22 cellular contexts compared by ENCODE assay signal in the genomic region with DNA sequence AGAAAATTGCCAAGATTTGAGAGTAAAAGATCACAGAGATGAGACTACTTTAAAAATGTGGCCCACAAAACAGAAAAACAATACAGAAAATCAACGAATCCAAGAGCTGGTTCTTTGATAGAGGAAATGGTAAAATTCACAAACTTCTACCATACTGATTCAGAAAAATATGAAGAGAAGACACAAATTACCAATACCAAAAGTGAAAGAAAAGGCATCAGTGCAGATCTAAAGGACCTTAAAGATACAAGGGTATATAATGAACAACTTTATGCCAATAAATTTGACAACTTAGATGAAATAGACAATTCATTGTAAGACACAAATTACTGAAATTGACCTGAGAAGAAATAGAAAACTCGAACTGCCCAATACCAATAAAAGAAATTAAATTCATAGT. TPM values are rescaled to one million over a fixed set of nuclear protein-coding genes. Genes with fewer than 3 reads are reported as not detected.
"Had no signal": no experiment of that assay in that cellular context is flagged by ENCODE, and none has a peak within 500 bp of the region (broad histone marks: within the 10 kb centered on the region; RNA-seq: fewer than 3 reads in every experiment).

No MANE protein-coding gene starts in this region.

- H3K4me1 Mint-ChIP-seq: activated CD4-positive, alpha-beta T cell treated with anti-CD3 and anti-CD28 coated beads, Interleukin-2, amount 10 ng/mL, durations not matched to agents 24 days and 14 days; activated naive CD4-positive, alpha-beta T cell treated with anti-CD3 and anti-CD28 coated beads, Interleukin-2, amount 10 ng/mL, durations not matched to agents 7 days and 5 days; mesothelial cell of epicardium had no signal

- H3K27ac ChIP-seq: epithelial cell of prostate, heart left ventricle, sigmoid colon, thoracic aorta, vagina had no signal

- H3K4me3 ChIP-seq: heart left ventricle, sigmoid colon, smooth muscle cell, thoracic aorta, vagina had no signal

- DNase-seq: activated CD4-positive, alpha-beta memory T cell treated with anti-CD3 and anti-CD28 coated beads, Interleukin-2, amount 10 ng/mL, durations not matched to agents 7 days and 5 days; activated CD4-positive, alpha-beta T cell treated with anti-CD3 and anti-CD28 coated beads, Interleukin-2, amount 10 ng/mL, durations not matched to agents 24 days and 14 days; activated effector memory CD4-positive, alpha-beta T cell treated with anti-CD3 and anti-CD28 coated beads, Interleukin-2, amount 50 U/mL, for 16 hours; activated naive CD4-positive, alpha-beta T cell treated with anti-CD3 and anti-CD28 coated beads, Interleukin-2, amount 10 ng/mL, durations not matched to agents 7 days and 5 days; activated T-cell treated with anti-CD3 and anti-CD28 coated beads, Interleukin-2, amount 50 U/mL, for 72 hours; amygdala; cortex of kidney; heart left ventricle; left ventricle myocardium superior; mammary epithelial cell; naive thymus-derived CD8-positive, alpha-beta T cell; retina; sigmoid colon; stimulated activated CD4-positive, alpha-beta T cell treated with anti-CD3 and anti-CD28 coated beads, Interleukin-15, amount 100 ng/mL, for 24 hours; stimulated activated naive CD4-positive, alpha-beta T cell treated with Interleukin-2 at 50 U/mL for 16 hours had no signal

- H3K27ac Mint-ChIP-seq: activated CD4-positive, alpha-beta memory T cell treated with anti-CD3 and anti-CD28 coated beads, Interleukin-2, amount 10 ng/mL, durations not matched to agents 7 days and 5 days; activated CD4-positive, alpha-beta T cell treated with anti-CD3 and anti-CD28 coated beads, Interleukin-2, amount 10 ng/mL, durations not matched to agents 24 days and 14 days; activated naive CD4-positive, alpha-beta T cell treated with anti-CD3 and anti-CD28 coated beads, Interleukin-2, amount 10 ng/mL, durations not matched to agents 7 days and 5 days; activated T-cell treated with anti-CD3 and anti-CD28 coated beads, Interleukin-2, amount 50 U/mL, for 72 hours; mesothelial cell of epicardium; naive thymus-derived CD8-positive, alpha-beta T cell; progenitor cell of endocrine pancreas; type B pancreatic cell had no signal

- H3K4me1 ChIP-seq: heart left ventricle, sigmoid colon, vagina had no signal

- H3K4me2 ChIP-seq: smooth muscle cell had no signal

- H3K9me3 ChIP-seq: thoracic aorta, vagina had no signal

- H3K4me3 Mint-ChIP-seq: activated CD4-positive, alpha-beta memory T cell treated with anti-CD3 and anti-CD28 coated beads, Interleukin-2, amount 10 ng/mL, durations not matched to agents 7 days and 5 days; activated CD4-positive, alpha-beta T cell treated with anti-CD3 and anti-CD28 coated beads, Interleukin-2, amount 10 ng/mL, durations not matched to agents 24 days and 14 days; activated naive CD4-positive, alpha-beta T cell treated with anti-CD3 and anti-CD28 coated beads, Interleukin-2, amount 10 ng/mL, durations not matched to agents 7 days and 5 days; mesothelial cell of epicardium; naive thymus-derived CD8-positive, alpha-beta T cell; type B pancreatic cell had no signal

- H3K9me3 Mint-ChIP-seq: activated CD4-positive, alpha-beta memory T cell treated with anti-CD3 and anti-CD28 coated beads, Interleukin-2, amount 10 ng/mL, durations not matched to agents 7 days and 5 days; activated naive CD4-positive, alpha-beta T cell treated with anti-CD3 and anti-CD28 coated beads, Interleukin-2, amount 10 ng/mL, durations not matched to agents 7 days and 5 days had no signal

- H3K27me3 ChIP-seq: heart left ventricle, sigmoid colon, vagina had no signal

- H3K36me3 Mint-ChIP-seq: activated naive CD4-positive, alpha-beta T cell treated with anti-CD3 and anti-CD28 coated beads, Interleukin-2, amount 10 ng/mL, durations not matched to agents 7 days and 5 days; mesothelial cell of epicardium; type B pancreatic cell had no signal

- H3K36me3 ChIP-seq: heart left ventricle, sigmoid colon, thoracic aorta, vagina had no signal

- ATAC-seq: activated T-cell treated with anti-CD3 and anti-CD28 coated beads, Interleukin-2, amount 50 U/mL, for 72 hours; heart left ventricle; left ventricle myocardium superior; naive thymus-derived CD8-positive, alpha-beta T cell had no signal

RNA-seq across cellular contexts. Expression of a gene that starts 24.4 kb away (rescaled TPM):
- total RNA-seq: activated CD4-positive, alpha-beta T cell treated with anti-CD3 and anti-CD28 coated beads, Interleukin-2, amount 10 ng/mL, durations not matched to agents 24 days and 14 days; naive thymus-derived CD8-positive, alpha-beta T cell had no signal
